ENCODE assay signal across 9 cellular contexts in the genomic region with DNA sequence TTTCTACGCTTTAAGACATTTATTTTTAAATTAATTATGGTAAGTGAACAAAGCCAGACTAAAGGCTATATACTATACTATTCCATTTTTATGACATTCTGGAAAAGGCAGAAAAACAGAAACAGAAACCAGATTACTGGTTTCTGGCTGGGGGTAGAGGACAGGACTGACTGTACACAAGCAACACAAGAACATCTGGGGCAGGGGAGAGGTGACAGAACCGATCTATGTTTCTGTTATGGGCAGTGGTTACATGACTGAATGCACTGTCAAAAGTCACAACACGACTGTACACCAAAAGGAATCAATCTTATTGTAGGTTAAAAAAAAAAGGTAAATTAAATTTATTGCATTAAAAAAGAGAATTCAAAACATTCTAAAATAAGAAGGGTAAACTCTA.
DNase-seq lines count a peak whose midpoint lies in the region; ATAC-seq, FAIRE-seq and TF ChIP-seq lines count a peak whose summit lies in the region.
"Had no signal": no experiment of that assay in that cellular context is flagged by ENCODE, and none has a peak within 500 bp of the region (broad histone marks: within the 10 kb centered on the region; RNA-seq: fewer than 3 reads in every experiment).

No MANE protein-coding gene starts in this region.

- H3K4me2 ChIP-seq in HepG2 (ENCODE audit: low read depth, low read length) = no peak overlapping the region
- peak overlapping the region; percentile 22; the same call in 1 of the 2 replicates for H3K4me2 ChIP-seq in OCI-LY1 (ENCODE audit: low read length)
- H3K4me2 ChIP-seq in mesenchymal stem cell (ENCODE audit: low read length, poor library complexity, severe bottlenecking) = no peak overlapping the region

- TF ChIP-seq CTCF in liver (IDR thresholded peaks at IDR 0.05; ENCODE audit: low read depth, low read length, missing input control) (no peak), HepG2 (CRISPR knock-in tag; IDR thresholded peaks at IDR 0.05) (no peak), OCI-LY1 (IDR thresholded peaks at IDR 0.05; ENCODE audit: low read length) (no peak)

- no peak overlapping the region for H3K23ac ChIP-seq in mesenchymal stem cell (ENCODE audit: low read length in 2 of 2)

- no peak overlapping the region for H2BK5ac ChIP-seq in mesenchymal stem cell (ENCODE audit: low read depth, low read length, poor library complexity, severe bottlenecking)

- POLR2A ChIA-PET in HepG2 (lab: Yijun Ruan, JAX) = no interaction called here

- ATAC-seq in HepG2 (no peak), HG02759 (IDR thresholded peaks at IDR 0.05; ENCODE audit: unreplicated experiment) (peak; percentile 81), HG03139 (IDR thresholded peaks at IDR 0.05; ENCODE audit: unreplicated experiment) (no peak)

- peaks cover 0 to 16% (median 15%) of the 10 kb centered on the region in 4 donors for H3K36me3 ChIP-seq in liver (ENCODE audit: control insufficient read depth in 4 of 4, insufficient read depth in 3 of 4, low read depth in 1 of 4, low read length in 3 of 4)
- peaks cover 4 to 52% of the 10 kb centered on the region in 2 experiments for H3K36me3 ChIP-seq in HepG2 (replicated peaks in 1 of 2; ENCODE audit: control insufficient read depth in 1 of 2, insufficient read depth in 2 of 2, low read length in 2 of 2)
- peaks cover 41% of the 10 kb centered on the region for H3K36me3 ChIP-seq in OCI-LY1 (ENCODE audit: insufficient read depth, low read length)
- H3K36me3 ChIP-seq in subcutaneous abdominal adipose tissue (ENCODE audit: control insufficient read depth in 5 of 5, insufficient read depth in 5 of 5, low read length in 5 of 5) = peaks cover 12 to 32% (median 17%) of the 10 kb centered on the region in 5 donors
- H3K36me3 ChIP-seq in mesenchymal stem cell (ENCODE audit: control insufficient read depth in 1 of 2, insufficient read depth in 2 of 2, low read depth in 1 of 2, low read length in 2 of 2) = peaks cover 11 to 19% of the 10 kb centered on the region in 2 experiments

- DNase-seq in HepG2 (ENCODE audit: low spot score) (no peak), mesenchymal stem cell (no peak), AG08395 (ENCODE audit: low spot score) (no peak)
- DNase-seq: SHP77 had no signal

- 50% methylated on average over 3 of the region's 3 CpGs for WGBS in liver
- WGBS in HepG2 (ENCODE audit: low lambda C conversion rate) = 98% methylated on average over 3 of the region's 3 CpGs
- WGBS in mesenchymal stem cell = 92% methylated on average over 1 of the region's 3 CpGs

- no peak for FAIRE-seq in HepG2 (lab: Jason Lieb, UNC)

- in situ Hi-C loops in HepG2 (cut with HindIII; ENCODE audit: extremely low pct_ligation_motif_present, low pct_unique_long_range_greater_than_20kb) = no loop called here

- no peak overlapping the region for H2BK120ac ChIP-seq in mesenchymal stem cell (ENCODE audit: low read depth, low read length)

- intact Hi-C loops in HepG2 (cut with micrococcal nuclease; ENCODE audit: unreplicated experiment) = no loop called here

- no peak for TF ChIP-seq POLR2A in HepG2 (IDR thresholded peaks at IDR 0.05; ENCODE audit: insufficient read depth in 1 of 2, low read depth in 2 of 2, low read length in 2 of 2)

- no peak overlapping the region for H2BK12ac ChIP-seq in mesenchymal stem cell (ENCODE audit: low read length in 2 of 2)

- H3K4me3 ChIP-seq in liver (ENCODE audit: low read depth in 1 of 3, low read length in 3 of 3) (no peak overlapping the region), HepG2 (replicated peaks in 1 of 3; ENCODE audit: insufficient read depth in 1 of 3, low read depth in 2 of 3, low read length in 3 of 3) (no peak overlapping the region), OCI-LY1 (ENCODE audit: low read depth, low read length, poor library complexity, severe bottlenecking) (no peak overlapping the region), subcutaneous abdominal adipose tissue (ENCODE audit: low read depth in 1 of 5, low read length in 5 of 5) (no peak overlapping the region), mesenchymal stem cell (ENCODE audit: insufficient read depth in 1 of 2, low read depth in 1 of 2, low read length in 2 of 2) (no peak overlapping the region)

- no peaks in the 10 kb centered on the region for H3F3A ChIP-seq in OCI-LY1 (ENCODE audit: insufficient read depth, low read length)

- H3K27ac ChIP-seq in liver (ENCODE audit: low read depth in 1 of 2, low read length in 2 of 2) (peak overlapping the region; percentile 73 to 85), HepG2 (ENCODE audit: extremely low read length, insufficient read depth, low read length) (no peak overlapping the region), OCI-LY1 (ENCODE audit: low read depth, low read length, poor library complexity, severe bottlenecking) (peak overlapping the region; percentile 28), subcutaneous abdominal adipose tissue (ENCODE audit: low read depth, low read length) (peak overlapping the region; percentile 53), mesenchymal stem cell (ENCODE audit: low read length, poor library complexity, severe bottlenecking) (no peak overlapping the region)

- H3K4me1 ChIP-seq in liver (ENCODE audit: control insufficient read depth in 4 of 4, insufficient read depth in 4 of 4, low read length in 3 of 4) (peaks cover 3 to 24% (median 17%) of the 10 kb centered on the region in 4 donors), HepG2 (ENCODE audit: insufficient read depth, low read length) (no peaks in the 10 kb centered on the region), OCI-LY1 (ENCODE audit: insufficient read depth, low read length, severe bottlenecking) (peaks cover 25% of the 10 kb centered on the region), subcutaneous abdominal adipose tissue (ENCODE audit: control insufficient read depth in 5 of 5, insufficient read depth in 5 of 5, low read length in 5 of 5) (peaks cover 0 to 16% (median 5%) of the 10 kb centered on the region in 5 donors), mesenchymal stem cell (ENCODE audit: control insufficient read depth, insufficient read depth, low read depth, low read length) (peaks cover 4% of the 10 kb centered on the region)

- H2BK15ac ChIP-seq in mesenchymal stem cell (ENCODE audit: low read depth, poor library complexity, severe bottlenecking) = no peak overlapping the region

- no peaks in the 10 kb centered on the region for H3K9me3 ChIP-seq in liver (ENCODE audit: control insufficient read depth in 4 of 4, low read length in 3 of 4)
- H3K9me3 ChIP-seq in HepG2 (ENCODE audit: low read length) = no peaks in the 10 kb centered on the region
- no peaks in the 10 kb centered on the region for H3K9me3 ChIP-seq in OCI-LY1 (ENCODE audit: low read length)
- H3K9me3 ChIP-seq in subcutaneous abdominal adipose tissue (ENCODE audit: control insufficient read depth in 5 of 5, low read length in 5 of 5) = no peaks in the 10 kb centered on the region
- H3K9me3 ChIP-seq in mesenchymal stem cell (ENCODE audit: control insufficient read depth, low read length) = no peaks in the 10 kb centered on the region

- H3K27me3 ChIP-seq in liver (ENCODE audit: control insufficient read depth in 4 of 4, insufficient read depth in 4 of 4, low read length in 3 of 4) (no peaks in the 10 kb centered on the region), HepG2 (ENCODE audit: control insufficient read depth in 1 of 2, insufficient read depth in 2 of 2, low read length in 2 of 2) (no peaks in the 10 kb centered on the region), OCI-LY1 (ENCODE audit: insufficient read depth, low read length) (no peaks in the 10 kb centered on the region), subcutaneous abdominal adipose tissue (ENCODE audit: control insufficient read depth in 5 of 5, insufficient read depth in 4 of 5, low read length in 5 of 5) (no peaks in the 10 kb centered on the region), mesenchymal stem cell (ENCODE audit: control insufficient read depth in 1 of 2, insufficient read depth in 1 of 2, low read length in 2 of 2) (no peaks in the 10 kb centered on the region)

- H3K14ac ChIP-seq in mesenchymal stem cell (ENCODE audit: low read length in 2 of 2) = no peak overlapping the region

- H4K20me1 ChIP-seq in HepG2 (ENCODE audit: insufficient read depth, low read length) = no peaks in the 10 kb centered on the region
- no peaks in the 10 kb centered on the region for H4K20me1 ChIP-seq in OCI-LY1 (ENCODE audit: insufficient read depth, low read length)

- CTCF ChIA-PET in HepG2 (lab: Yijun Ruan, JAX; ENCODE audit: low intra/inter-chr PET ratio, low total read pairs) = no interaction called here

- H3K9ac ChIP-seq in liver (ENCODE audit: low read depth in 1 of 2, low read length in 2 of 2) = peak overlapping the region; percentile 34 to 39
- H3K9ac ChIP-seq in HepG2 (ENCODE audit: insufficient read depth, low read depth, low read length) = no peak overlapping the region
- H3K9ac ChIP-seq in OCI-LY1 (ENCODE audit: low read length) = peak overlapping the region; percentile 14; the same call in 1 of the 2 replicates
- H3K9ac ChIP-seq in subcutaneous abdominal adipose tissue (ENCODE audit: low read length in 5 of 5) = peak overlapping the region in 1 of 5 donors; percentile 9
- no peak overlapping the region for H3K9ac ChIP-seq in mesenchymal stem cell (ENCODE audit: low read length)

- H3K9me2 ChIP-seq in OCI-LY1 (ENCODE audit: low read depth, low read length) = no peaks in the 10 kb centered on the region

- TF ChIP-seq RAD21 in liver (IDR thresholded peaks at IDR 0.05) = no peak
- TF ChIP-seq RAD21 in HepG2 (CRISPR knock-in tag; IDR thresholded peaks at IDR 0.05) = no peak

- no peak overlapping the region for H2AFZ ChIP-seq in HepG2 (ENCODE audit: low read length)
- no peak overlapping the region for H2AFZ ChIP-seq in OCI-LY1 (ENCODE audit: low read length)
- H2AFZ ChIP-seq in mesenchymal stem cell (ENCODE audit: low read depth, low read length) = no peak overlapping the region

- peaks cover 15% of the 10 kb centered on the region for H3K79me1 ChIP-seq in mesenchymal stem cell (replicated peaks; ENCODE audit: low read length, poor library complexity, severe bottlenecking)

- no peak for TF ChIP-seq EP300 in HepG2 (IDR thresholded peaks at IDR 0.05; ENCODE audit: low read depth in 2 of 2, low read length in 2 of 2)
- no peak for TF ChIP-seq EP300 in HepG2 (CRISPR knock-in tag; IDR thresholded peaks at IDR 0.05; ENCODE audit: borderline replicate concordance)

- H4K91ac ChIP-seq in mesenchymal stem cell (ENCODE audit: low read length) = no peak overlapping the region

- H3K18ac ChIP-seq in mesenchymal stem cell (ENCODE audit: low read depth in 1 of 2, low read length in 2 of 2) = no peak overlapping the region

- H4K8ac ChIP-seq in mesenchymal stem cell (ENCODE audit: low read length) = no peak overlapping the region

- no peak overlapping the region for H3K4ac ChIP-seq in mesenchymal stem cell (ENCODE audit: low read depth in 1 of 2, low read length in 2 of 2)

- H2AK5ac ChIP-seq in mesenchymal stem cell (ENCODE audit: low read length, severe bottlenecking) = no peak overlapping the region

- no TSS peak for BruUV-seq in HepG2 (replicated peaks; lab: Mats Ljungman, UMichigan)

- H3K79me2 ChIP-seq in HepG2 (ENCODE audit: insufficient read depth, low read length) = no peaks in the 10 kb centered on the region
- H3K79me2 ChIP-seq in OCI-LY1 (ENCODE audit: insufficient read depth, low read length) = no peaks in the 10 kb centered on the region

TF ChIP-seq in liver, 16 proteins besides CTCF, POLR2A, EP300 and RAD21 (continues in another document):
- TF ChIP-seq JUND (IDR thresholded peaks at IDR 0.05) (no peak), HNF4A (conservative IDR thresholded peaks at IDR 0.05) (no peak)

TF ChIP-seq in HepG2, 621 proteins besides CTCF, POLR2A, EP300 and RAD21 (continues in another document):
- TF ChIP-seq MZF1 (CRISPR knock-in tag; IDR thresholded peaks at IDR 0.05; ENCODE audit: borderline replicate concordance) = no peak

Comparison
In these comparisons a context has a peak if more than half of its experiments do, and no peak if none do; other contexts are left out.
1. H3K27ac ChIP-seq: peak in liver (2 of 2), OCI-LY1 (single experiment) and subcutaneous abdominal adipose tissue (single experiment); none in HepG2 (single experiment) and mesenchymal stem cell (single experiment).
2. H3K9ac ChIP-seq: peak in liver (2 of 2) and OCI-LY1 (single experiment); none in HepG2 (single experiment) and mesenchymal stem cell (single experiment).